ENCODE assay signal across 14 cellular contexts in the genomic region with DNA sequence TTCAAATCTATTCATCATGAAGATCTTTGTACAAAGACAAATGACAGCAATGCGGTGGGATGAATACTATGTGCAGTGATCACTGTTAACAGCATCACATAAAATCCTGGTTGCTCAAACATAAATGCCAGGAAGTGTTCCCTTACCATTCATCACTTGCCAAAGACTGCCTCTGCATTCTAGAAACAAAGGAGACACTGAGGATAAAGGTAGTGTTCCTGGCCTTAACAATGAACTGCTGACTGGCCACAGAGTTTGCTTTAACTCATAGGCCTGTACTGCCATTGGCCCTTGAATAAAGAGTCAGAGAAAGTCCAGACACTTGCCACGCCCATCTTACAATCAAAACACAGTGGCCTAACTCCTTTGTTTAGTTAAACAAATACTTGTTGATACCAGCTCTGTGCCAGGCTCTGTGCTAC. TPM values are rescaled to one million over a fixed set of nuclear protein-coding genes. Genes with fewer than 3 reads are reported as not detected.
A peak's percentile ranks its signal among the peaks of the same experiment; 100 is the strongest.
DNase-seq lines count a peak whose midpoint lies in the region; ATAC-seq, FAIRE-seq and TF ChIP-seq lines count a peak whose summit lies in the region.
"Had no signal": no experiment of that assay in that cellular context is flagged by ENCODE, and none has a peak within 500 bp of the region (broad histone marks: within the 10 kb centered on the region; RNA-seq: fewer than 3 reads in every experiment).

No MANE protein-coding gene starts in this region.

- no peak overlapping the region for H3K4me3 ChIP-seq in H1 (ENCODE audit: extremely low read depth in 1 of 4, insufficient read depth in 2 of 4, low read depth in 3 of 4, low read length in 4 of 4)
- no peak overlapping the region for H3K4me3 ChIP-seq in effector memory CD4-positive, alpha-beta T cell (ENCODE audit: insufficient read depth, low read depth, low read length, poor library complexity, severe bottlenecking)
- H3K4me3 ChIP-seq: cardiac muscle cell, gastrocnemius medialis, Peyer's patch had no signal

- no peak overlapping the region for H4K5ac ChIP-seq in H1 (ENCODE audit: insufficient read length, low read depth, low read length)

- 0 out of 3 replicates have a peak, but pooled peaks of 1 of the 2 experiments have one; percentile 27 for TF ChIP-seq POLR2A in H1 (IDR thresholded peaks at IDR 0.05; ENCODE audit: control extremely low read depth in 1 of 2, low read depth in 2 of 2, low read length in 2 of 2)

- CTCF ChIA-PET in H1 (lab: Charles Lee; ENCODE audit: partially characterized antibody), result no interaction called here

- no peak overlapping the region for H2BK15ac ChIP-seq in H1 (ENCODE audit: low read length)

- POLR2A ChIA-PET in H1 (lab: Charles Lee; ENCODE audit: partially characterized antibody), result interaction anchor here (0.5 kb wide), 1 partner anchor 11 kb away, joined by 3 read pairs; no protein-coding TSS in a partner anchor

- peaks cover 0 to 21% (median 2%) of the 10 kb centered on the region in 4 experiments; a peak in 5 of 8 replicates for H3K36me3 ChIP-seq in H1 (ENCODE audit: control insufficient read depth in 2 of 4, insufficient read depth in 4 of 4, low read length in 3 of 4)
- peaks cover 19% of the 10 kb centered on the region for H3K36me3 ChIP-seq in effector memory CD4-positive, alpha-beta T cell (ENCODE audit: control insufficient read depth, insufficient read depth, low read length)

- H3K18ac ChIP-seq in H1 (ENCODE audit: extremely low read depth, low read length), result no peak overlapping the region

- H2BK12ac ChIP-seq in H1 (ENCODE audit: low read depth, low read length), result peak overlapping the region; percentile 41; the same call in 1 of the 2 replicates

- H3K9ac ChIP-seq in H1 (replicated peaks in 1 of 4; ENCODE audit: extremely low read depth in 1 of 4, low read depth in 3 of 4, low read length in 3 of 4), result no peak overlapping the region; a peak in 1 of 7 replicates

- DNase-seq in ELR (ENCODE audit: low read depth) (peak; percentile 18), NCI-H2029 treated with DMSO at 0.1 percent for 48 hours (lab: John Stamatoyannopoulos, UW) (peak; percentile 46), H1 (ENCODE audit: low read depth in 1 of 2, low spot score in 2 of 2) (no peak), pons (ENCODE audit: low spot score) (peak; percentile 37), germinal center (ENCODE audit: low spot score) (no peak), natural killer cell (no peak)
- DNase-seq in stimulated activated naive CD8-positive, alpha-beta T cell treated with anti-CD3 and anti-CD28 coated beads, Interleukin-15, amount 100 ng/mL, for 72 hours, result no peak
- no peak for DNase-seq in effector memory CD4-positive, alpha-beta T cell
- DNase-seq: activated B cell treated with CpG ODN at 0.5 μM for 24 hours; activated T-cell treated with anti-CD3 and anti-CD28 coated beads, Interleukin-2, amount 50 U/mL, for 72 hours; gastrocnemius medialis; midbrain; Peyer's patch had no signal

- no peaks in the 10 kb centered on the region for H3K9me3 ChIP-seq in H1 (ENCODE audit: insufficient read depth in 2 of 2, low read depth in 1 of 2, low read length in 1 of 2)
- H3K9me3 ChIP-seq in effector memory CD4-positive, alpha-beta T cell (ENCODE audit: control insufficient read depth, low read length), result no peaks in the 10 kb centered on the region
- H3K9me3 ChIP-seq: gastrocnemius medialis, Peyer's patch had no signal

- no peaks in the 10 kb centered on the region for H3K23me2 ChIP-seq in H1 (ENCODE audit: low read depth, low read length)

- no peaks in the 10 kb centered on the region for H3K4me1 Mint-ChIP-seq in stimulated activated naive CD8-positive, alpha-beta T cell treated with anti-CD3 and anti-CD28 coated beads, Interleukin-15, amount 100 ng/mL, for 72 hours
- H3K4me1 Mint-ChIP-seq in natural killer cell, result peaks cover 0 to 9% of the 10 kb centered on the region in 2 donors
- H3K4me1 Mint-ChIP-seq: activated B cell treated with CpG ODN at 0.5 μM for 24 hours had no signal

- H3K79me2 ChIP-seq in H1 (ENCODE audit: control insufficient read depth in 1 of 2, insufficient read depth in 2 of 2, low read length in 2 of 2), result no peaks in the 10 kb centered on the region

- peak overlapping the region; percentile 2; the same call in 1 of the 2 replicates for H2BK5ac ChIP-seq in H1 (ENCODE audit: low read depth, low read length)

- WGBS in H1 (ENCODE audit: extremely low coverage in 1 of 2, insufficient coverage in 1 of 2, insufficient read length in 1 of 2, insufficient replicate concordance in 2 of 2, low coverage in 1 of 2, low lambda C conversion rate in 2 of 2, missing lambda C conversion rate in 1 of 2), 2 experiments, result 80% methylated on average over 2 of the region's 2 CpGs; no CpG with 5 or more reads in 1 of the 2 experiments

- no peaks in the 10 kb centered on the region for H3K27me3 ChIP-seq in H1 (replicated peaks in 1 of 4; ENCODE audit: control insufficient read depth in 3 of 4, extremely low read depth in 1 of 4, insufficient read depth in 3 of 4, low read length in 3 of 4)
- H3K27me3 ChIP-seq in effector memory CD4-positive, alpha-beta T cell (replicated peaks; ENCODE audit: control insufficient read depth, insufficient read depth, low read length, poor library complexity, severe bottlenecking), result no peaks in the 10 kb centered on the region
- H3K27me3 ChIP-seq: cardiac muscle cell, gastrocnemius medialis, Peyer's patch had no signal

- TF ChIP-seq EP300 in H1 (IDR thresholded peaks at IDR 0.05; ENCODE audit: borderline replicate concordance in 1 of 2, low read depth in 2 of 2, low read length in 2 of 2), result no peak

- peaks cover 10% of the 10 kb centered on the region for H3K36me3 Mint-ChIP-seq in natural killer cell

- H2AFZ ChIP-seq in H1 (ENCODE audit: low read length), result no peak overlapping the region

- H3K56ac ChIP-seq in H1 (replicated peaks; ENCODE audit: insufficient read length, low read depth, low read length), result no peak overlapping the region

- H3K27ac Mint-ChIP-seq in stimulated activated naive CD8-positive, alpha-beta T cell treated with anti-CD3 and anti-CD28 coated beads, Interleukin-15, amount 100 ng/mL, for 72 hours, result no peak overlapping the region
- H3K27ac Mint-ChIP-seq in natural killer cell, result no peak overlapping the region
- H3K27ac Mint-ChIP-seq: activated B cell treated with CpG ODN at 0.5 μM for 24 hours; activated T-cell treated with anti-CD3 and anti-CD28 coated beads, Interleukin-2, amount 50 U/mL, for 72 hours had no signal

- peak overlapping the region; percentile 54; the same call in 1 of the 2 replicates for H2AK5ac ChIP-seq in H1 (ENCODE audit: low read depth, low read length)

- H3K4ac ChIP-seq in H1 (replicated peaks; ENCODE audit: insufficient read length, low read depth, low read length), result no peak overlapping the region

- intact Hi-C loops in natural killer cell (cut with micrococcal nuclease), result no loop called here

- no peak overlapping the region for H4K8ac ChIP-seq in H1 (ENCODE audit: extremely low read depth, insufficient read depth, low read length)

- H2BK20ac ChIP-seq in H1 (ENCODE audit: low read length), result no peak overlapping the region

- no peak for ATAC-seq in stimulated activated naive CD8-positive, alpha-beta T cell treated with anti-CD3 and anti-CD28 coated beads, Interleukin-15, amount 100 ng/mL, for 72 hours
- no peak for ATAC-seq in natural killer cell
- ATAC-seq: activated T-cell treated with anti-CD3 and anti-CD28 coated beads, Interleukin-2, amount 50 U/mL, for 72 hours; gastrocnemius medialis had no signal

- no peak overlapping the region for H3K14ac ChIP-seq in H1 (ENCODE audit: insufficient read length)

- TF ChIP-seq RAD21 in H1 (IDR thresholded peaks at IDR 0.05 in 1 of 2, conservative IDR thresholded peaks at IDR 0.05 in 1 of 2; ENCODE audit: low read depth in 2 of 2, low read length in 2 of 2), result no peak

- 0 out of 2 replicates have a peak overlapping the region, but pooled peaks have one; percentile 18 for H3K27ac ChIP-seq in H1 (ENCODE audit: low read depth, low read length)
- no peak overlapping the region for H3K27ac ChIP-seq in effector memory CD4-positive, alpha-beta T cell (ENCODE audit: insufficient read depth, low read length, poor library complexity, severe bottlenecking)
- H3K27ac ChIP-seq: cardiac muscle cell, Peyer's patch had no signal

- TF ChIP-seq CTCF in H1 (IDR thresholded peaks at IDR 0.05; ENCODE audit: control extremely low read depth in 1 of 3, insufficient read depth in 1 of 3, low read depth in 1 of 3, low read length in 3 of 3) (no peak), natural killer cell (IDR thresholded peaks at IDR 0.05) (no peak)

- H3K79me1 ChIP-seq in H1 (ENCODE audit: low read depth, low read length), result no peaks in the 10 kb centered on the region; the same call in 1 of the 2 replicates

- H3K4me3 Mint-ChIP-seq in stimulated activated naive CD8-positive, alpha-beta T cell treated with anti-CD3 and anti-CD28 coated beads, Interleukin-15, amount 100 ng/mL, for 72 hours, result no peak overlapping the region
- no peak overlapping the region for H3K4me3 Mint-ChIP-seq in natural killer cell
- H3K4me3 Mint-ChIP-seq: activated B cell treated with CpG ODN at 0.5 μM for 24 hours; activated T-cell treated with anti-CD3 and anti-CD28 coated beads, Interleukin-2, amount 50 U/mL, for 72 hours had no signal

- peaks cover 0 to 14% (median 7%) of the 10 kb centered on the region in 4 experiments; a peak in 5 of 7 replicates for H3K4me1 ChIP-seq in H1 (replicated peaks in 1 of 4; ENCODE audit: control insufficient read depth in 3 of 4, insufficient read depth in 4 of 4, low read length in 3 of 4)
- no peaks in the 10 kb centered on the region for H3K4me1 ChIP-seq in effector memory CD4-positive, alpha-beta T cell (ENCODE audit: control insufficient read depth, insufficient read depth, low read length, poor library complexity, severe bottlenecking)
- H3K4me1 ChIP-seq: Peyer's patch had no signal

- H3K4me2 ChIP-seq in H1 (ENCODE audit: insufficient read depth in 1 of 2, low read depth in 2 of 2, low read length in 2 of 2), result 0 out of 4 replicates have a peak overlapping the region, but pooled peaks of 1 of the 2 experiments have one; percentile 5

- FAIRE-seq in H1 (lab: Jason Lieb, UNC), result no peak

- H4K91ac ChIP-seq in H1 (replicated peaks; ENCODE audit: insufficient read length, low read length), result no peak overlapping the region

- H3K27me3 Mint-ChIP-seq in stimulated activated naive CD8-positive, alpha-beta T cell treated with anti-CD3 and anti-CD28 coated beads, Interleukin-15, amount 100 ng/mL, for 72 hours, result no peaks in the 10 kb centered on the region
- H3K27me3 Mint-ChIP-seq in natural killer cell (ENCODE audit: low read depth in 2 of 2), result no peaks in the 10 kb centered on the region
- H3K27me3 Mint-ChIP-seq: activated B cell treated with CpG ODN at 0.5 μM for 24 hours had no signal

- no peak overlapping the region for H3K23ac ChIP-seq in H1 (ENCODE audit: insufficient read length)

- no peaks in the 10 kb centered on the region for H4K20me1 ChIP-seq in H1 (replicated peaks in 1 of 2; ENCODE audit: control insufficient read depth in 1 of 2, insufficient read depth in 2 of 2, low read length in 2 of 2)

- H3K9me3 Mint-ChIP-seq in stimulated activated naive CD8-positive, alpha-beta T cell treated with anti-CD3 and anti-CD28 coated beads, Interleukin-15, amount 100 ng/mL, for 72 hours, result no peaks in the 10 kb centered on the region
- no peaks in the 10 kb centered on the region for H3K9me3 Mint-ChIP-seq in natural killer cell
- H3K9me3 Mint-ChIP-seq: activated B cell treated with CpG ODN at 0.5 μM for 24 hours; activated T-cell treated with anti-CD3 and anti-CD28 coated beads, Interleukin-2, amount 50 U/mL, for 72 hours had no signal

- no peak overlapping the region for H2BK120ac ChIP-seq in H1 (replicated peaks; ENCODE audit: low read depth, low read length)

RNA-seq across cellular contexts. Expression of a gene that starts 29.5 kb away (rescaled TPM):
- total RNA-seq in H1 (2021; fragmentation: NEBNext Ultra II Directional; extraction: Animal tissue kit (Norgen Biotek cat#: 25700)), result 28.7 and 29.1 TPM in 2 replicates
- polyA plus RNA-seq in H1 (2011; rRNA removed), result 10.3 and 11.0 TPM in 2 replicates
- polyA plus RNA-seq in H1 (2011; cell fraction: cytosol; rRNA removed), result 10.8 TPM
- 19.2 TPM for polyA plus RNA-seq in H1 (2011; cell fraction: nucleus; rRNA removed)
- polyA plus RNA-seq in H1 (2012, experiment 1 of 2), result 13.3 to 20.5 TPM (median 18.6 TPM) in 4 replicates
- 2.6 TPM for polyA plus RNA-seq in H1 (2012, experiment 2 of 2)
- 11.8 TPM for polyA plus RNA-seq in H1 (2013, experiment 1 of 2)
- 9.9 TPM for polyA plus RNA-seq in H1 (2013, experiment 2 of 2)
- polyA minus RNA-seq in H1 (2011; rRNA and poly(A)+ RNA removed), result 53.0 and 60.2 TPM in 2 replicates
- polyA minus RNA-seq in H1 (2011; cell fraction: cytosol; rRNA and poly(A)+ RNA removed), result 23.8 TPM
- polyA minus RNA-seq in H1 (2011; cell fraction: nucleus; rRNA and poly(A)+ RNA removed), result 42.6 TPM
- total RNA-seq in natural killer cell, result 10 to 100 TPM; 55.0 to 67.6 (median 58.1) TPM

RNA-seq across cellular contexts. Expression of a gene that starts 29.8 kb away (rescaled TPM):
- total RNA-seq in H1 (2021; fragmentation: NEBNext Ultra II Directional; extraction: Animal tissue kit (Norgen Biotek cat#: 25700)), result 58.9 and 64.5 TPM in 2 replicates
- polyA plus RNA-seq in H1 (2011; rRNA removed), result 55.1 and 66.8 TPM in 2 replicates
- 46.8 TPM for polyA plus RNA-seq in H1 (2011; cell fraction: cytosol; rRNA removed)
- 86.4 TPM for polyA plus RNA-seq in H1 (2011; cell fraction: nucleus; rRNA removed)
- polyA plus RNA-seq in H1 (2012, experiment 1 of 2), result 39.1 to 43.6 TPM (median 40.1 TPM) in 4 replicates
- polyA plus RNA-seq in H1 (2012, experiment 2 of 2), result 37.3 TPM
- 49.0 TPM for polyA plus RNA-seq in H1 (2013, experiment 1 of 2)
- 53.0 TPM for polyA plus RNA-seq in H1 (2013, experiment 2 of 2)
- 42.5 and 56.3 TPM in 2 replicates for polyA minus RNA-seq in H1 (2011; rRNA and poly(A)+ RNA removed)
- polyA minus RNA-seq in H1 (2011; cell fraction: cytosol; rRNA and poly(A)+ RNA removed), result 44.9 TPM
- 82.8 TPM for polyA minus RNA-seq in H1 (2011; cell fraction: nucleus; rRNA and poly(A)+ RNA removed)
- 10 to 100 TPM; 15.6 to 18.5 (median 16.9) TPM for total RNA-seq in natural killer cell

Comparison
In these comparisons a context has a peak if more than half of its experiments do, and no peak if none do; other contexts are left out.
1. DNase-seq: peak in ELR (single experiment), NCI-H2029 treated with DMSO at 0.1 percent for 48 hours (single experiment) and pons (single experiment); none in H1 (0 of 2), stimulated activated naive CD8-positive, alpha-beta T cell treated with anti-CD3 and anti-CD28 coated beads, Interleukin-15, amount 100 ng/mL, for 72 hours (0 of 2), germinal center (single experiment), effector memory CD4-positive, alpha-beta T cell (0 of 3) and natural killer cell (single experiment).